ENCODE assay signal across 1 cellular context in genomic region chr22:37186997-37187522, GRCh38.
TF ChIP-seq lines count a peak whose summit lies in the region.

No MANE protein-coding gene starts in this region.

TF ChIP-seq in liver, 16 proteins besides CTCF, POLR2A, EP300 and RAD21 (continued from another document):
- TF ChIP-seq REST (IDR thresholded peaks at IDR 0.05) = no peak
- TF ChIP-seq ZBTB33 (IDR thresholded peaks at IDR 0.05) = no peak
- no peak for TF ChIP-seq YY1 (IDR thresholded peaks at IDR 0.05)
- no peak for TF ChIP-seq FOXA2 (IDR thresholded peaks at IDR 0.05)
- no peak for TF ChIP-seq ATF3 (IDR thresholded peaks at IDR 0.05)
- no peak for TF ChIP-seq EGR1 (IDR thresholded peaks at IDR 0.05; ENCODE audit: low read depth in 2 of 2)
TF ChIP-seq in liver: peak in this region for 0.
